In the genomic region with DNA sequence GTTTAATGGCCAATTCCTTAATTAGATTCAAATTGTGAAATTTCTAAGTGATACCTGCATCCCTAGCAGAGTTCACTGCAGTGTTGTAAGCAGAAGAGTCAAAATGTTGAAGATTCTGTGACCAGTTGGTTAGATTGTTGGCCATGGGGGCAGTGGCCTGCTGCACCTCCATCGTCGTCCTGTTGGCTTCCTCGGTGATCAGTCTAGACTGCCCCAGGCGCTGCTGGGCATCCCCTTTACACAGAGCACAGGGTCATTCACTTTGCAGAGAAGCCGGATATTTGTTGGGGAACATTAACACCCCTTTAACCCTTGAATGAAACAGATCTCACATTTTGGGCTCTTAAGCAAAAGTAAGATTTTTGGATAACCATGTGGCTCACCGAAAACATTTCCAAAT, we compare ENCODE assay signal across 19 cellular contexts.
A peak's percentile ranks its signal among the peaks of the same experiment; 100 is the strongest.
DNase-seq lines count a peak whose midpoint lies in the region; ATAC-seq and TF ChIP-seq lines count a peak whose summit lies in the region.
"Had no signal": no experiment of that assay in that cellular context is flagged by ENCODE, and none has a peak within 500 bp of the region (broad histone marks: within the 10 kb centered on the region; RNA-seq: fewer than 3 reads in every experiment).

No MANE protein-coding gene starts in this region.

- H3K36me3 ChIP-seq in GM23248 (ENCODE audit: low read depth), result peaks cover 95% of the 10 kb centered on the region
- H3K36me3 ChIP-seq in gastroesophageal sphincter, result peaks cover 9 to 73% of the 10 kb centered on the region in 2 donors
- H3K36me3 ChIP-seq in subcutaneous abdominal adipose tissue (ENCODE audit: control insufficient read depth in 5 of 5, insufficient read depth in 5 of 5, low read length in 5 of 5), result peaks cover 64 to 88% (median 73%) of the 10 kb centered on the region in 5 donors
- H3K36me3 ChIP-seq: BLaER1 treated with 17β-estradiol and CSF1 and Interleukin-3, amounts not matched to agents 10 nM and 100 nM had no signal

- H3K27ac ChIP-seq in GM23248 (peak overlapping the region; percentile 1; the same call in 1 of the 2 replicates), gastroesophageal sphincter (peak overlapping the region in 3 of 4 donors; percentile 55 to 74 (median 63)), subcutaneous abdominal adipose tissue (ENCODE audit: low read depth, low read length) (peak overlapping the region; percentile 6)
- H3K27ac ChIP-seq: BLaER1 treated with 17β-estradiol and CSF1 and Interleukin-3, amounts not matched to agents 10 nM and 100 nM; HL-60 had no signal

- TF ChIP-seq EP300 in gastroesophageal sphincter (IDR thresholded peaks at IDR 0.05), result no peak

- POLR2A ChIA-PET in WTC11 (lab: Charles Lee), result no interaction called here

- DNase-seq in GM23248 (no peak), WTC11 (ENCODE audit: low spot score) (no peak), islet precursor cell (no peak), glutamatergic neuron (no peak), COR-L47 (lab: John Stamatoyannopoulos, UW) (no peak), NCI-H510A (lab: John Stamatoyannopoulos, UW) (no peak)
- DNase-seq: CD8-positive, alpha-beta T cell; DMS 273 treated with DMSO at 0.1 percent for 48 hours; DMS53; DND-41; EL; H7; HFFc6 had no signal

- H3K4me2 ChIP-seq in GM23248 (ENCODE audit: unreplicated experiment), result no peak overlapping the region
- H3K4me2 ChIP-seq: BLaER1 treated with 17β-estradiol and CSF1 and Interleukin-3, amounts not matched to agents 10 nM and 100 nM had no signal

- H3K27ac Mint-ChIP-seq in WTC11 (no peak overlapping the region), glutamatergic neuron (ENCODE audit: unreplicated experiment) (no peak overlapping the region)
- H3K27ac Mint-ChIP-seq: B cell; CD8-positive, alpha-beta T cell; HFFc6 had no signal

- H3K36me3 Mint-ChIP-seq in WTC11 (no peaks in the 10 kb centered on the region), glutamatergic neuron (ENCODE audit: unreplicated experiment) (no peaks in the 10 kb centered on the region)
- H3K36me3 Mint-ChIP-seq: CD8-positive, alpha-beta T cell had no signal

- CTCF ChIA-PET in WTC11 (lab: Charles Lee), result no interaction called here

- no peaks in the 10 kb centered on the region for H3K27me3 ChIP-seq in GM23248 (replicated peaks; ENCODE audit: insufficient read depth)
- H3K27me3 ChIP-seq in gastroesophageal sphincter, result no peaks in the 10 kb centered on the region
- H3K27me3 ChIP-seq in subcutaneous abdominal adipose tissue (ENCODE audit: control insufficient read depth in 5 of 5, insufficient read depth in 4 of 5, low read length in 5 of 5), result no peaks in the 10 kb centered on the region
- H3K27me3 ChIP-seq: BLaER1 treated with 17β-estradiol and CSF1 and Interleukin-3, amounts not matched to agents 10 nM and 100 nM had no signal

- ATAC-seq in WTC11, result peak; percentile 69
- ATAC-seq in gastroesophageal sphincter, result no peak
- ATAC-seq: CD8-positive, alpha-beta T cell; HCT116 had no signal

- no peak for TF ChIP-seq CTCF in WTC11 (IDR thresholded peaks at IDR 0.05)
- TF ChIP-seq CTCF in gastroesophageal sphincter (IDR thresholded peaks at IDR 0.05), result no peak
- TF ChIP-seq CTCF in glutamatergic neuron (IDR thresholded peaks at IDR 0.05; ENCODE audit: partially characterized antibody, unreplicated experiment), result no peak

- in situ Hi-C loops in GM23248 (cut with MboI), result no loop called here

- H3K4me3 Mint-ChIP-seq in WTC11 (no peak overlapping the region), glutamatergic neuron (ENCODE audit: unreplicated experiment) (no peak overlapping the region)
- H3K4me3 Mint-ChIP-seq: B cell; CD8-positive, alpha-beta T cell; HFFc6 had no signal

- peaks cover 88% of the 10 kb centered on the region for H3F3A ChIP-seq in GM23248 (ENCODE audit: insufficient read depth)

- H3K4me1 ChIP-seq in GM23248 (ENCODE audit: insufficient read depth) (peaks cover 47% of the 10 kb centered on the region), gastroesophageal sphincter (peaks cover 3 to 43% (median 14%) of the 10 kb centered on the region in 3 donors), subcutaneous abdominal adipose tissue (ENCODE audit: control insufficient read depth in 5 of 5, insufficient read depth in 5 of 5, low read length in 5 of 5) (peaks cover 0 to 19% (median 4%) of the 10 kb centered on the region in 5 donors)

- no peaks in the 10 kb centered on the region for H3K27me3 Mint-ChIP-seq in WTC11 (ENCODE audit: low read depth)
- H3K27me3 Mint-ChIP-seq in glutamatergic neuron (ENCODE audit: unreplicated experiment), result no peaks in the 10 kb centered on the region
- H3K27me3 Mint-ChIP-seq: B cell had no signal

- WGBS in GM23248 (ENCODE audit: low coverage in 1 of 2, low lambda C conversion rate in 2 of 2, missing lambda C conversion rate in 2 of 2), 2 experiments, result 97 to 98% methylated on average over 6 of the region's 6 CpGs
- WGBS in gastroesophageal sphincter (ENCODE audit: low coverage in 1 of 2), 2 donors, result 83 to 92% methylated on average over 2 to 5 of the region's 6 CpGs

- H3K79me2 ChIP-seq in GM23248 (ENCODE audit: insufficient read depth), result no peaks in the 10 kb centered on the region

- no peak for TF ChIP-seq POLR2A in gastroesophageal sphincter (IDR thresholded peaks at IDR 0.05)

- H3K9me3 ChIP-seq in GM23248 (ENCODE audit: low read depth) (no peaks in the 10 kb centered on the region), gastroesophageal sphincter (no peaks in the 10 kb centered on the region), subcutaneous abdominal adipose tissue (ENCODE audit: control insufficient read depth in 5 of 5, low read length in 5 of 5) (no peaks in the 10 kb centered on the region)
- H3K9me3 ChIP-seq: BLaER1 treated with 17β-estradiol and CSF1 and Interleukin-3, amounts not matched to agents 10 nM and 100 nM had no signal

- H3K9me3 Mint-ChIP-seq in WTC11 (no peaks in the 10 kb centered on the region), glutamatergic neuron (ENCODE audit: unreplicated experiment) (no peaks in the 10 kb centered on the region)
- H3K9me3 Mint-ChIP-seq: CD8-positive, alpha-beta T cell; HFFc6 had no signal

- no peak overlapping the region for H2AFZ ChIP-seq in GM23248

- H3K4me3 ChIP-seq in GM23248, result no peak overlapping the region
- no peak overlapping the region for H3K4me3 ChIP-seq in gastroesophageal sphincter
- H3K4me3 ChIP-seq in subcutaneous abdominal adipose tissue (ENCODE audit: low read depth in 1 of 5, low read length in 5 of 5), result no peak overlapping the region
- H3K4me3 ChIP-seq: BLaER1 treated with 17β-estradiol and CSF1 and Interleukin-3, amounts not matched to agents 10 nM and 100 nM had no signal

- no peaks in the 10 kb centered on the region for H3K9me2 ChIP-seq in GM23248 (ENCODE audit: insufficient read depth)

- no peaks in the 10 kb centered on the region for H4K20me1 ChIP-seq in GM23248 (ENCODE audit: insufficient read depth)
- H4K20me1 ChIP-seq: BLaER1 treated with 17β-estradiol and CSF1 and Interleukin-3, amounts not matched to agents 10 nM and 100 nM had no signal

- H3K4me1 Mint-ChIP-seq in WTC11 (no peaks in the 10 kb centered on the region; the same call in 1 of the 2 replicates), glutamatergic neuron (ENCODE audit: low read depth, unreplicated experiment) (peaks cover 20% of the 10 kb centered on the region)

- no peak overlapping the region for H3K9ac ChIP-seq in GM23248
- H3K9ac ChIP-seq in subcutaneous abdominal adipose tissue (ENCODE audit: low read length in 5 of 5), result peak overlapping the region in 1 of 5 donors; percentile 40
- H3K9ac ChIP-seq: BLaER1 treated with 17β-estradiol and CSF1 and Interleukin-3, amounts not matched to agents 10 nM and 100 nM had no signal

TF ChIP-seq in WTC11, 78 proteins besides CTCF, POLR2A, EP300 and RAD21 (continues in another document):
- no peak for TF ChIP-seq JAZF1 (CRISPR knock-in tag; IDR thresholded peaks at IDR 0.05)
- no peak for TF ChIP-seq JUN (CRISPR knock-in tag; IDR thresholded peaks at IDR 0.05)
- TF ChIP-seq GRHL2 (CRISPR knock-in tag; IDR thresholded peaks at IDR 0.05; ENCODE audit: insufficient replicate concordance, severe bottlenecking), result no peak
- TF ChIP-seq RELA (CRISPR knock-in tag; IDR thresholded peaks at IDR 0.05; ENCODE audit: borderline replicate concordance), result no peak
- TF ChIP-seq, protein P1, sequence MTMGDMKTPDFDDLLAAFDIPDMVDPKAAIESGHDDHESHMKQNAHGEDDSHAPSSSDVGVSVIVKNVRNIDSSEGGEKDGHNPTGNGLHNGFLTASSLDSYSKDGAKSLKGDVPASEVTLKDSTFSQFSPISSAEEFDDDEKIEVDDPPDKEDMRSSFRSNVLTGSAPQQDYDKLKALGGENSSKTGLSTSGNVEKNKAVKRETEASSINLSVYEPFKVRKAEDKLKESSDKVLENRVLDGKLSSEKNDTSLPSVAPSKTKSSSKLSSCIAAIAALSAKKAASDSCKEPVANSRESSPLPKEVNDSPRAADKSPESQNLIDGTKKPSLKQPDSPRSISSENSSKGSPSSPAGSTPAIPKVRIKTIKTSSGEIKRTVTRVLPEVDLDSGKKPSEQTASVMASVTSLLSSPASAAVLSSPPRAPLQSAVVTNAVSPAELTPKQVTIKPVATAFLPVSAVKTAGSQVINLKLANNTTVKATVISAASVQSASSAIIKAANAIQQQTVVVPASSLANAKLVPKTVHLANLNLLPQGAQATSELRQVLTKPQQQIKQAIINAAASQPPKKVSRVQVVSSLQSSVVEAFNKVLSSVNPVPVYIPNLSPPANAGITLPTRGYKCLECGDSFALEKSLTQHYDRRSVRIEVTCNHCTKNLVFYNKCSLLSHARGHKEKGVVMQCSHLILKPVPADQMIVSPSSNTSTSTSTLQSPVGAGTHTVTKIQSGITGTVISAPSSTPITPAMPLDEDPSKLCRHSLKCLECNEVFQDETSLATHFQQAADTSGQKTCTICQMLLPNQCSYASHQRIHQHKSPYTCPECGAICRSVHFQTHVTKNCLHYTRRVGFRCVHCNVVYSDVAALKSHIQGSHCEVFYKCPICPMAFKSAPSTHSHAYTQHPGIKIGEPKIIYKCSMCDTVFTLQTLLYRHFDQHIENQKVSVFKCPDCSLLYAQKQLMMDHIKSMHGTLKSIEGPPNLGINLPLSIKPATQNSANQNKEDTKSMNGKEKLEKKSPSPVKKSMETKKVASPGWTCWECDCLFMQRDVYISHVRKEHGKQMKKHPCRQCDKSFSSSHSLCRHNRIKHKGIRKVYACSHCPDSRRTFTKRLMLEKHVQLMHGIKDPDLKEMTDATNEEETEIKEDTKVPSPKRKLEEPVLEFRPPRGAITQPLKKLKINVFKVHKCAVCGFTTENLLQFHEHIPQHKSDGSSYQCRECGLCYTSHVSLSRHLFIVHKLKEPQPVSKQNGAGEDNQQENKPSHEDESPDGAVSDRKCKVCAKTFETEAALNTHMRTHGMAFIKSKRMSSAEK (CRISPR knock-in tag; IDR thresholded peaks at IDR 0.05; ENCODE audit: borderline replicate concordance), result no peak
- no peak for TF ChIP-seq ATF1 (CRISPR knock-in tag; IDR thresholded peaks at IDR 0.05)
- TF ChIP-seq ZNF423 (CRISPR knock-in tag; IDR thresholded peaks at IDR 0.05), result no peak
- no peak for TF ChIP-seq SOX15 (CRISPR knock-in tag; IDR thresholded peaks at IDR 0.05)
- no peak for TF ChIP-seq ESRRA (CRISPR knock-in tag; IDR thresholded peaks at IDR 0.05; ENCODE audit: borderline replicate concordance)
- TF ChIP-seq NR1H2 (CRISPR knock-in tag; IDR thresholded peaks at IDR 0.05), result no peak
- TF ChIP-seq ZNF317 (CRISPR knock-in tag; IDR thresholded peaks at IDR 0.05; ENCODE audit: borderline replicate concordance, low read depth), result no peak

Comparison
In these comparisons a context has a peak if more than half of its experiments do, and no peak if none do; other contexts are left out.
1. H3K27ac ChIP-seq: peak in every context shown above with its lines; median percentile 63 in gastroesophageal sphincter; 6 in subcutaneous abdominal adipose tissue; 1 in GM23248.